ENCODE assay signal across 1 cellular context in genomic region chr6:37994238-37994637, GRCh38.
TF ChIP-seq lines count a peak whose summit lies in the region.

No MANE protein-coding gene starts in this region.

TF ChIP-seq in GM23338, 12 proteins besides CTCF, POLR2A, EP300 and RAD21 (continued from another document):
- TF ChIP-seq, protein P1, sequence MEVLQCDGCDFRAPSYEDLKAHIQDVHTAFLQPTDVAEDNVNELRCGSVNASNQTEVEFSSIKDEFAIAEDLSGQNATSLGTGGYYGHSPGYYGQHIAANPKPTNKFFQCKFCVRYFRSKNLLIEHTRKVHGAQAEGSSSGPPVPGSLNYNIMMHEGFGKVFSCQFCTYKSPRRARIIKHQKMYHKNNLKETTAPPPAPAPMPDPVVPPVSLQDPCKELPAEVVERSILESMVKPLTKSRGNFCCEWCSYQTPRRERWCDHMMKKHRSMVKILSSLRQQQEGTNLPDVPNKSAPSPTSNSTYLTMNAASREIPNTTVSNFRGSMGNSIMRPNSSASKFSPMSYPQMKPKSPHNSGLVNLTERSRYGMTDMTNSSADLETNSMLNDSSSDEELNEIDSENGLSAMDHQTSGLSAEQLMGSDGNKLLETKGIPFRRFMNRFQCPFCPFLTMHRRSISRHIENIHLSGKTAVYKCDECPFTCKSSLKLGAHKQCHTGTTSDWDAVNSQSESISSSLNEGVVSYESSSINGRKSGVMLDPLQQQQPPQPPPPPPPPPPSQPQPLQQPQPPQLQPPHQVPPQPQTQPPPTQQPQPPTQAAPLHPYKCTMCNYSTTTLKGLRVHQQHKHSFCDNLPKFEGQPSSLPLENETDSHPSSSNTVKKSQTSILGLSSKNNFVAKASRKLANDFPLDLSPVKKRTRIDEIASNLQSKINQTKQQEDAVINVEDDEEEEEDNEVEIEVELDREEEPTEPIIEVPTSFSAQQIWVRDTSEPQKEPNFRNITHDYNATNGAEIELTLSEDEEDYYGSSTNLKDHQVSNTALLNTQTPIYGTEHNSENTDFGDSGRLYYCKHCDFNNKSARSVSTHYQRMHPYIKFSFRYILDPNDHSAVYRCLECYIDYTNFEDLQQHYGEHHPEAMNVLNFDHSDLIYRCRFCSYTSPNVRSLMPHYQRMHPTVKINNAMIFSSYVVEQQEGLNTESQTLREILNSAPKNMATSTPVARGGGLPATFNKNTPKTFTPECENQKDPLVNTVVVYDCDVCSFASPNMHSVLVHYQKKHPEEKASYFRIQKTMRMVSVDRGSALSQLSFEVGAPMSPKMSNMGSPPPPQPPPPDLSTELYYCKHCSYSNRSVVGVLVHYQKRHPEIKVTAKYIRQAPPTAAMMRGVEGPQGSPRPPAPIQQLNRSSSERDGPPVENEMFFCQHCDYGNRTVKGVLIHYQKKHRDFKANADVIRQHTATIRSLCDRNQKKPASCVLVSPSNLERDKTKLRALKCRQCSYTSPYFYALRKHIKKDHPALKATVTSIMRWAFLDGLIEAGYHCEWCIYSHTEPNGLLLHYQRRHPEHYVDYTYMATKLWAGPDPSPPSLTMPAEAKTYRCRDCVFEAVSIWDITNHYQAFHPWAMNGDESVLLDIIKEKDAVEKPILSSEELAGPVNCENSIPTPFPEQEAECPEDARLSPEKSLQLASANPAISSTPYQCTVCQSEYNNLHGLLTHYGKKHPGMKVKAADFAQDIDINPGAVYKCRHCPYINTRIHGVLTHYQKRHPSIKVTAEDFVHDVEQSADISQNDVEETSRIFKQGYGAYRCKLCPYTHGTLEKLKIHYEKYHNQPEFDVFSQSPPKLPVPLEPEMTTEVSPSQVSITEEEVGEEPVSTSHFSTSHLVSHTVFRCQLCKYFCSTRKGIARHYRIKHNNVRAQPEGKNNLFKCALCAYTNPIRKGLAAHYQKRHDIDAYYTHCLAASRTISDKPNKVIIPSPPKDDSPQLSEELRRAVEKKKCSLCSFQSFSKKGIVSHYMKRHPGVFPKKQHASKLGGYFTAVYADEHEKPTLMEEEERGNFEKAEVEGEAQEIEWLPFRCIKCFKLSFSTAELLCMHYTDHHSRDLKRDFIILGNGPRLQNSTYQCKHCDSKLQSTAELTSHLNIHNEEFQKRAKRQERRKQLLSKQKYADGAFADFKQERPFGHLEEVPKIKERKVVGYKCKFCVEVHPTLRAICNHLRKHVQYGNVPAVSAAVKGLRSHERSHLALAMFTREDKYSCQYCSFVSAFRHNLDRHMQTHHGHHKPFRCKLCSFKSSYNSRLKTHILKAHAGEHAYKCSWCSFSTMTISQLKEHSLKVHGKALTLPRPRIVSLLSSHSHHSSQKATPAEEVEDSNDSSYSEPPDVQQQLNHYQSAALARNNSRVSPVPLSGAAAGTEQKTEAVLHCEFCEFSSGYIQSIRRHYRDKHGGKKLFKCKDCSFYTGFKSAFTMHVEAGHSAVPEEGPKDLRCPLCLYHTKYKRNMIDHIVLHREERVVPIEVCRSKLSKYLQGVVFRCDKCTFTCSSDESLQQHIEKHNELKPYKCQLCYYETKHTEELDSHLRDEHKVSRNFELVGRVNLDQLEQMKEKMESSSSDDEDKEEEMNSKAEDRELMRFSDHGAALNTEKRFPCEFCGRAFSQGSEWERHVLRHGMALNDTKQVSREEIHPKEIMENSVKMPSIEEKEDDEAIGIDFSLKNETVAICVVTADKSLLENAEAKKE (CRISPR knock-in tag; IDR thresholded peaks at IDR 0.05), result no peak
- TF ChIP-seq EZH2 (IDR thresholded peaks at IDR 0.05; ENCODE audit: low read depth, unreplicated experiment), result no peak
- TF ChIP-seq NANOG (IDR thresholded peaks at IDR 0.05; ENCODE audit: borderline replicate concordance), result no peak
- no peak for TF ChIP-seq ETS1 (IDR thresholded peaks at IDR 0.05)
- TF ChIP-seq ZNF114 (CRISPR knock-in tag; IDR thresholded peaks at IDR 0.05), result no peak
- no peak for TF ChIP-seq REST (IDR thresholded peaks at IDR 0.05; ENCODE audit: unreplicated experiment)
